ENCODE assay signal across 19 cellular contexts in the genomic region with DNA sequence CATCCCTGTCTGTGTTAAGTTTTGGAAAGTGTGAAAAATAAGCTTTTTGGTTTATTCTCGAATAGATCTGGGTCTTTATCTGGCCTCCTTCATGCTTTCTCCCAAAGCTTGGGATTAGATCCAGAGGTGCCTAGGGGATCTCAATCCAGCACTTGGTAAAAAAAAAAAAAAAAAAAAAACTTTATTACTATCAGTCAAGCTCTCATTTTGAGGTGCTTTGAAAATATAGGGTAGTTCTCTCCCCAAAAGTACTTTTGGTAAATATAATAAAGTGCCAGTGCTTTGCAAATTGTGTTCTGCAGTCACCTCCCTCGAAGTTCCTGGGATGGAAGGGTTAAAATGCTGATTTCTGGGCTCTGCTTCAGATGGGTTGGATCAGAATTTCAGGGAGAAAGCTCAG.
"Had no signal": no experiment of that assay in that cellular context is flagged by ENCODE, and none has a peak within 500 bp of the region (broad histone marks: within the 10 kb centered on the region; RNA-seq: fewer than 3 reads in every experiment).

No MANE protein-coding gene starts in this region.

- DNase-seq: dorsolateral prefrontal cortex; effector CD8-positive, alpha-beta T cell; foreskin melanocyte; head of caudate nucleus; kidney glomerular epithelial cell; mesendoderm; naive B cell; psoas muscle; retina; right lobe of liver; stimulated activated CD4-positive, alpha-beta T cell treated with anti-CD3 and anti-CD28 coated beads, Interleukin-4, amount 100 ng/mL, for 1 hour; stimulated activated CD8-positive, alpha-beta memory T cell treated with anti-CD3 and anti-CD28 coated beads, Interleukin-4, amount 100 ng/mL, for 48 hours; tibial artery; upper lobe of left lung; uterus had no signal

- H3K4me1 ChIP-seq: psoas muscle, right lobe of liver, tibial artery, upper lobe of left lung, uterus had no signal

- H3K4me1 Mint-ChIP-seq: stimulated activated effector memory CD8-positive, alpha-beta T cell treated with anti-CD3 and anti-CD28 coated beads, Interleukin-12 subunit alpha, Interleukin-12 subunit beta, amount 100 ng/mL, for 72 hours had no signal

- H3K9me3 ChIP-seq: neutrophil, psoas muscle, right lobe of liver, tibial artery, upper lobe of left lung, uterus had no signal

- H3K27ac Mint-ChIP-seq: stimulated activated effector memory CD8-positive, alpha-beta T cell treated with anti-CD3 and anti-CD28 coated beads, Interleukin-12 subunit alpha, Interleukin-12 subunit beta, amount 100 ng/mL, for 72 hours; stimulated activated naive CD8-positive, alpha-beta T cell treated with anti-CD3 and anti-CD28 coated beads, Interleukin-15, Interleukin-2, amounts not matched to agents 100 ng/mL and 50 ng/mL, for 24 hours had no signal

- H3K4me3 ChIP-seq: dorsolateral prefrontal cortex, hepatocyte, psoas muscle, right lobe of liver, tibial artery, upper lobe of left lung, uterus had no signal

- H3K27me3 ChIP-seq: hepatocyte, neutrophil, right lobe of liver, upper lobe of left lung, uterus had no signal

- ATAC-seq: psoas muscle; right lobe of liver; stimulated activated effector memory CD8-positive, alpha-beta T cell treated with anti-CD3 and anti-CD28 coated beads, Interleukin-12 subunit alpha, Interleukin-12 subunit beta, amount 100 ng/mL, for 72 hours had no signal

- H3K36me3 ChIP-seq: neutrophil, right lobe of liver, tibial artery, upper lobe of left lung, uterus had no signal

- H3K36me3 Mint-ChIP-seq: stimulated activated effector memory CD8-positive, alpha-beta T cell treated with anti-CD3 and anti-CD28 coated beads, Interleukin-12 subunit alpha, Interleukin-12 subunit beta, amount 100 ng/mL, for 72 hours had no signal

- H3K9me3 Mint-ChIP-seq: naive B cell; stimulated activated effector memory CD8-positive, alpha-beta T cell treated with anti-CD3 and anti-CD28 coated beads, Interleukin-12 subunit alpha, Interleukin-12 subunit beta, amount 100 ng/mL, for 72 hours; stimulated activated naive CD8-positive, alpha-beta T cell treated with anti-CD3 and anti-CD28 coated beads, Interleukin-15, Interleukin-2, amounts not matched to agents 100 ng/mL and 50 ng/mL, for 24 hours had no signal

- H3K27ac ChIP-seq: dorsolateral prefrontal cortex, hepatocyte, psoas muscle, right lobe of liver, tibial artery, upper lobe of left lung, uterus had no signal
